ENCODE assay signal across 21 cellular contexts in genomic region chr3:129519896-129520440, GRCh38. TPM values are rescaled to one million over a fixed set of nuclear protein-coding genes. Genes with fewer than 3 reads are reported as not detected.
A peak's percentile ranks its signal among the peaks of the same experiment; 100 is the strongest.
DNase-seq lines count a peak whose midpoint lies in the region; ATAC-seq and TF ChIP-seq lines count a peak whose summit lies in the region.
"Had no signal": no experiment of that assay in that cellular context is flagged by ENCODE, and none has a peak within 500 bp of the region (broad histone marks: within the 10 kb centered on the region; RNA-seq: fewer than 3 reads in every experiment).

No MANE protein-coding gene starts in this region.

- H3K79me2 ChIP-seq in SK-N-SH (ENCODE audit: insufficient read depth): no peaks in the 10 kb centered on the region

- H3K4me1 Mint-ChIP-seq in endothelial cell (ENCODE audit: unreplicated experiment): peaks cover 20% of the 10 kb centered on the region
- H3K4me1 Mint-ChIP-seq: IgD-negative memory B cell had no signal

- no peak for TF ChIP-seq CTCF in SK-N-SH (IDR thresholded peaks at IDR 0.05)
- TF ChIP-seq CTCF in endothelial cell (IDR thresholded peaks at IDR 0.05; ENCODE audit: unreplicated experiment): no peak
- TF ChIP-seq CTCF in spleen (IDR thresholded peaks at IDR 0.05 in 8 of 11, conservative IDR thresholded peaks at IDR 0.05 in 3 of 11): no peak

- WGBS in SK-N-SH (ENCODE audit: low lambda C conversion rate): 87% methylated on average over 6 of the region's 8 CpGs
- 92 to 98% (median 96%) methylated on average over 7 to 8 of the region's 8 CpGs for whole genome bisulfite sequencing in spleen, 5 donors

- POLR2A ChIA-PET in SK-N-SH (lab: Yijun Ruan, JAX) (no interaction called here), HEK293T (lab: Yijun Ruan, JAX) (no interaction called here)

- H4K20me1 ChIP-seq in SK-N-SH (ENCODE audit: insufficient read depth): no peaks in the 10 kb centered on the region

- H3K36me3 Mint-ChIP-seq in endothelial cell (ENCODE audit: low read depth, unreplicated experiment): peaks cover 28% of the 10 kb centered on the region

- no peaks in the 10 kb centered on the region for H3F3A ChIP-seq in SK-N-SH (replicated peaks; ENCODE audit: insufficient read depth)

- H3K9ac ChIP-seq in SK-N-SH: no peak overlapping the region

- CTCF ChIA-PET in SK-N-SH (lab: Yijun Ruan, JAX) (no interaction called here), HEK293T (lab: Yijun Ruan, JAX) (no interaction called here)

- H3K4me3 Mint-ChIP-seq in endothelial cell (ENCODE audit: unreplicated experiment): peak overlapping the region; percentile 10
- H3K4me3 Mint-ChIP-seq: CD4-positive, alpha-beta memory T cell; IgD-negative memory B cell had no signal

- intact Hi-C loops in spleen (cut with DNase I; ENCODE audit: low total_unique reads): no loop called here

- H3K9me3 ChIP-seq in SK-N-SH: no peaks in the 10 kb centered on the region
- H3K9me3 ChIP-seq in spleen: no peaks in the 10 kb centered on the region
- H3K9me3 ChIP-seq: A549, HAP-1 had no signal

- TF ChIP-seq POLR2A in spleen (IDR thresholded peaks at IDR 0.05): no peak

- no peak overlapping the region for H2AFZ ChIP-seq in SK-N-SH (ENCODE audit: low read depth)

- H3K27ac Mint-ChIP-seq in endothelial cell (ENCODE audit: unreplicated experiment): peak overlapping the region; percentile 5

- DNase-seq in SK-N-SH (peak; percentile 36), endothelial cell (ENCODE audit: low spot score) (no peak), spleen (peak; percentile 66), HEK293T (ENCODE audit: extremely low spot score) (no peak), D341Med (ENCODE audit: low spot score) (no peak)
- no peak for DNase-seq in activated T-cell treated with anti-CD3 and anti-CD28 coated beads, Interleukin-2, amount 50 U/mL, for 1 hour
- DNase-seq: AML-193; CD4-positive, alpha-beta memory T cell; DND-41; EL; GOT3; KBM-7 had no signal

- no peak for TF ChIP-seq RAD21 in SK-N-SH (IDR thresholded peaks at IDR 0.05; ENCODE audit: low read length)

- TF ChIP-seq EP300 in SK-N-SH (IDR thresholded peaks at IDR 0.05; ENCODE audit: borderline replicate concordance in 1 of 2, low read depth in 1 of 2, low read length in 1 of 2): no peak

- ATAC-seq in SK-N-SH treated with all-trans-retinoic acid at 6 μM for 48 hours: no peak
- ATAC-seq: A549, GM12878 had no signal

- H3K9me2 ChIP-seq in SK-N-SH: no peaks in the 10 kb centered on the region

- H3K4me3 ChIP-seq in SK-N-SH (ENCODE audit: low read depth in 2 of 2, low read length in 1 of 2) (no peak overlapping the region), spleen (no peak overlapping the region)
- H3K4me3 ChIP-seq: A549, GM12878, HAP-1 had no signal

- H3K36me3 ChIP-seq in SK-N-SH (replicated peaks in 1 of 2; ENCODE audit: control insufficient read depth in 1 of 2, insufficient read depth in 2 of 2, low read length in 1 of 2): no peaks in the 10 kb centered on the region
- peaks cover 0 to 38% (median 4%) of the 10 kb centered on the region in 6 donors for H3K36me3 ChIP-seq in spleen
- H3K36me3 ChIP-seq: HAP-1 had no signal

- no peak overlapping the region for H3K4me2 ChIP-seq in SK-N-SH
- H3K4me2 ChIP-seq: A549 had no signal

- H3K9me3 Mint-ChIP-seq in endothelial cell (ENCODE audit: unreplicated experiment): no peaks in the 10 kb centered on the region
- H3K9me3 Mint-ChIP-seq: CD4-positive, alpha-beta memory T cell; IgD-negative memory B cell had no signal

- H3K27ac ChIP-seq in SK-N-SH (ENCODE audit: low read depth in 2 of 2, low read length in 1 of 2) (no peak overlapping the region), spleen (no peak overlapping the region)
- H3K27ac ChIP-seq: 22Rv1, A549, C4-2B had no signal

- peaks cover 29% of the 10 kb centered on the region for H3K27me3 Mint-ChIP-seq in endothelial cell (ENCODE audit: unreplicated experiment)
- H3K27me3 Mint-ChIP-seq: CD4-positive, alpha-beta memory T cell; IgD-negative memory B cell had no signal

- H3K27me3 ChIP-seq in SK-N-SH (ENCODE audit: insufficient read depth) (no peaks in the 10 kb centered on the region), spleen (replicated peaks in 1 of 7) (no peaks in the 10 kb centered on the region)

- peaks cover 0 to 15% of the 10 kb centered on the region in 2 experiments; a peak in 2 of 4 replicates for H3K4me1 ChIP-seq in SK-N-SH (ENCODE audit: control insufficient read depth in 1 of 2, insufficient read depth in 2 of 2, low read depth in 1 of 2, low read length in 1 of 2)
- peaks cover 0 to 3% (median 0%) of the 10 kb centered on the region in 6 donors for H3K4me1 ChIP-seq in spleen
- H3K4me1 ChIP-seq: A549, HAP-1 had no signal

TF ChIP-seq in SK-N-SH, 30 proteins besides CTCF, POLR2A, EP300 and RAD21 (continues in another document):
- TF ChIP-seq TEAD4 (IDR thresholded peaks at IDR 0.05; ENCODE audit: borderline replicate concordance, insufficient read depth) (no peak), FOSL2 (IDR thresholded peaks at IDR 0.05; ENCODE audit: borderline replicate concordance, low read depth) (no peak), ZBTB33 (IDR thresholded peaks at IDR 0.05; ENCODE audit: borderline replicate concordance, low read depth) (no peak)

TF ChIP-seq in SK-N-SH treated with all-trans-retinoic acid at 6 μM for 48 hours, 23 proteins besides CTCF, POLR2A, EP300 and RAD21 (continues in another document):
- TF ChIP-seq TOX (CRISPR knock-in tag; IDR thresholded peaks at IDR 0.05; ENCODE audit: borderline replicate concordance) (no peak), CREB5 (CRISPR knock-in tag; IDR thresholded peaks at IDR 0.05; ENCODE audit: low read depth) (no peak), GLIS3 (CRISPR knock-in tag; IDR thresholded peaks at IDR 0.05) (no peak), POU6F1 (CRISPR knock-in tag; IDR thresholded peaks at IDR 0.05; ENCODE audit: borderline replicate concordance, low read depth) (no peak), ZNF70 (CRISPR knock-in tag; IDR thresholded peaks at IDR 0.05) (no peak)

TF ChIP-seq in HEK293T, 16 proteins besides CTCF, POLR2A, EP300 and RAD21:
- TF ChIP-seq TARDBP (IDR thresholded peaks at IDR 0.05): no peak
- TF ChIP-seq ARNT (IDR thresholded peaks at IDR 0.05): no peak
- TF ChIP-seq HDGF (IDR thresholded peaks at IDR 0.05; ENCODE audit: borderline replicate concordance): no peak
- no peak for TF ChIP-seq PKNOX1 (IDR thresholded peaks at IDR 0.05)
- TF ChIP-seq LEF1 (IDR thresholded peaks at IDR 0.05; ENCODE audit: borderline replicate concordance): no peak
- TF ChIP-seq SUZ12 (IDR thresholded peaks at IDR 0.05): no peak
- TF ChIP-seq FOXA1 (IDR thresholded peaks at IDR 0.05): no peak
- no peak for TF ChIP-seq L3MBTL2 (conservative IDR thresholded peaks at IDR 0.05)
- TF ChIP-seq BHLHE40 (IDR thresholded peaks at IDR 0.05; ENCODE audit: borderline replicate concordance): no peak
- no peak for TF ChIP-seq CTBP1 (IDR thresholded peaks at IDR 0.05; ENCODE audit: borderline replicate concordance)
- TF ChIP-seq NFRKB (IDR thresholded peaks at IDR 0.05): no peak
- no peak for TF ChIP-seq ZNF384 (IDR thresholded peaks at IDR 0.05)
- no peak for TF ChIP-seq FOXM1 (IDR thresholded peaks at IDR 0.05; ENCODE audit: borderline replicate concordance)
- no peak for TF ChIP-seq ELF4 (IDR thresholded peaks at IDR 0.05)
- no peak for TF ChIP-seq FOXK2 (IDR thresholded peaks at IDR 0.05)
- no peak for TF ChIP-seq SP1 (IDR thresholded peaks at IDR 0.05)
TF ChIP-seq in HEK293T: peak in this region for 0.

RNA-seq across cellular contexts. Expression of gene RHO, which starts 8.5 kb away (rescaled TPM):
- polyA plus RNA-seq in SK-N-SH (2012; rRNA removed) (not detected in 2 replicates), spleen (not detected)
- not detected in 2 replicates for polyA plus RNA-seq in SK-N-SH (2012; cell fraction: cytosol; rRNA removed)
- polyA plus RNA-seq in SK-N-SH (2012; cell fraction: nucleus; rRNA removed): not detected in 2 replicates
- total RNA-seq in endothelial cell (ENCODE audit: unreplicated experiment) (not detected), spleen (not detected)
- total RNA-seq: CD4-positive, alpha-beta memory T cell; G401; GM12878 had no signal
- polyA plus RNA-seq: BJ; CD4-positive, alpha-beta memory T cell; GM12878; IgD-negative memory B cell had no signal

RNA-seq across cellular contexts. Expression of gene H1-8, which starts 23.0 kb away (rescaled TPM):
- polyA plus RNA-seq in SK-N-SH (2012; rRNA removed): not detected in 2 replicates
- not detected in 2 replicates for polyA plus RNA-seq in SK-N-SH (2012; cell fraction: cytosol; rRNA removed)
- not detected in 2 replicates for polyA plus RNA-seq in SK-N-SH (2012; cell fraction: nucleus; rRNA removed)
- total RNA-seq in endothelial cell (ENCODE audit: unreplicated experiment): 2.7 TPM
- total RNA-seq in spleen: not detected
- polyA plus RNA-seq in spleen: not detected
- total RNA-seq: CD4-positive, alpha-beta memory T cell; G401; GM12878 had no signal
- polyA plus RNA-seq: A549; BJ; CD4-positive, alpha-beta memory T cell; GM12878; IgD-negative memory B cell had no signal

Comparison
In these comparisons a context has a peak if more than half of its experiments do, and no peak if none do; other contexts are left out.
1. DNase-seq: peak in SK-N-SH (single experiment) and spleen (single experiment); none in endothelial cell (single experiment), HEK293T (single experiment), D341Med (single experiment) and activated T-cell treated with anti-CD3 and anti-CD28 coated beads, Interleukin-2, amount 50 U/mL, for 1 hour (single experiment).